In the genomic region with DNA sequence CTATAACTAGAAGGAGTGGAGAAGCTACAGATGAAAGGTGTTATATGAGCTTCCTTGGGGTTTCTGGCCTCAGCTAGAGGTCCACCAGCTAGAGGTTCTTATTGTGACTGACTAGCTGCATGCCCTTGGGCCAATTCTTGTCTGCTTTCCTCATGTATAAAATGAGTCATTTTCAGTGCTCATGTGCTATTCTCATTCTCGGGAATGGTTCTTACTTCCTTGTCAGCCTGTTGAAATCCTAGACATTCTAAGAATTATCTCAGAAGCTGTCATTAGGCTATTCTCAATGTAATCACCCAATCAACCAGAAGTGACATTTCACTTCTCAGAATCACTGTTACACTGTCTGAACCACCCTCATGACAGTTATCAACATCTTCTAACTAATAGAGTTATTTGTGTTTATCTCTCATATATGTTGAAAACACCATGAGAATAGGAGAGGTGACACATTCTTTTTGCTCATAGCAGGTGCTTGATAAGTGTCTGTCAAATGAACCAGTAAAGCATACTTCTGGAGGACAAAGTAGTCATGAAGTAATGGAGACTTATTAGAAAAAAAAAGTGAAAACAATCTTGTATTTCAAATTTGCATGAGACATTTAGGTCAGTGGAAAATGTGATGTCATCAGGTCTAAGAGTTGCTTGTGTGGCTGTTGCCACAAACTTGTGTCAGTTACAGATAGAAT, we compare ENCODE assay signal across 7 cellular contexts.
DNase-seq lines count a peak whose midpoint lies in the region; ATAC-seq and TF ChIP-seq lines count a peak whose summit lies in the region.

No MANE protein-coding gene starts in this region.

- ATAC-seq in GM18502 (IDR thresholded peaks at IDR 0.05; ENCODE audit: poor library complexity, unreplicated experiment), result peak; percentile 92
- peak; percentile 68 for ATAC-seq in GM21576 (IDR thresholded peaks at IDR 0.05; ENCODE audit: unreplicated experiment)
- ATAC-seq in IMR-90 (ENCODE audit: low read depth), result peak; percentile 46

- dilution Hi-C loops in IMR-90 (cut with HindIII; ENCODE audit: low sequenced_read_pairs, unreplicated experiment), result no loop called here

- no peak overlapping the region for H2BK15ac ChIP-seq in IMR-90 (ENCODE audit: low read depth, low read length)

- H2AK9ac ChIP-seq in IMR-90 (replicated peaks; ENCODE audit: low read depth, low read length, poor library complexity), result no peak overlapping the region

- no peak overlapping the region for H2BK120ac ChIP-seq in IMR-90 (ENCODE audit: low read depth, low read length)

- no peak overlapping the region for H2AK5ac ChIP-seq in IMR-90 (ENCODE audit: low read depth, low read length)

- no peak overlapping the region for H3K23ac ChIP-seq in IMR-90 (ENCODE audit: low read depth, low read length)

- H3K4ac ChIP-seq in IMR-90 (ENCODE audit: low read depth, low read length), result no peak overlapping the region

- TF ChIP-seq RAD21 in IMR-90 (IDR thresholded peaks at IDR 0.05; ENCODE audit: low read length), result no peak

- no peak for TF ChIP-seq POLR2A in IMR-90 (IDR thresholded peaks at IDR 0.05; ENCODE audit: low read depth, low read length)

- DNase-seq in IMR-90 (peak; percentile 74), astrocyte of the spinal cord (ENCODE audit: low read depth, low spot score) (peak; percentile 64), mesenteric fat pad (ENCODE audit: low spot score) (no peak), Ammon's horn (ENCODE audit: low spot score) (no peak)

- 0 out of 2 replicates have a peak overlapping the region, but pooled peaks have one; percentile 21 for H3K14ac ChIP-seq in IMR-90 (replicated peaks; ENCODE audit: low read depth, low read length)

- no peak overlapping the region for H2AFZ ChIP-seq in IMR-90 (replicated peaks; ENCODE audit: low read length, poor library complexity)

- H3K36me3 ChIP-seq in IMR-90 (ENCODE audit: control insufficient read depth, insufficient read depth, low read length), result no peaks in the 10 kb centered on the region
- H3K36me3 ChIP-seq in neutrophil, result no peaks in the 10 kb centered on the region

- no peak overlapping the region for H3K56ac ChIP-seq in IMR-90 (ENCODE audit: extremely low read depth, insufficient read depth, low read length)

- CTCF ChIA-PET in IMR-90 (lab: Yijun Ruan, JAX), result no interaction called here

- H3K9me1 ChIP-seq in IMR-90 (ENCODE audit: insufficient read depth, low read length), result no peaks in the 10 kb centered on the region

- intact Hi-C loops in IMR-90 (cut with micrococcal nuclease), result no loop called here

- H3K9me3 ChIP-seq in IMR-90 (ENCODE audit: control insufficient read depth, insufficient read depth, low read length) (no peaks in the 10 kb centered on the region), neutrophil (no peaks in the 10 kb centered on the region)

- no peaks in the 10 kb centered on the region for H3K79me1 ChIP-seq in IMR-90 (ENCODE audit: low read depth in 1 of 2, low read length in 2 of 2)

- WGBS in IMR-90 (ENCODE audit: extremely low coverage in 2 of 2, insufficient read length in 1 of 2), 2 experiments, result 100% methylated on average over 1 of the region's 1 CpG; no CpG with 5 or more reads in 1 of the 2 experiments

- no peaks in the 10 kb centered on the region for H4K20me1 ChIP-seq in IMR-90 (ENCODE audit: insufficient read depth, low read length)

- no peak overlapping the region for H3K4me3 ChIP-seq in IMR-90 (ENCODE audit: insufficient read depth, low read depth, low read length)
- H3K4me3 ChIP-seq in astrocyte of the spinal cord (ENCODE audit: low read depth, low read length), result no peak overlapping the region
- H3K4me3 ChIP-seq in neutrophil (ENCODE audit: low read depth in 1 of 2, low read length in 1 of 2), result no peak overlapping the region

- BruUV-seq in IMR-90 (replicated peaks; lab: Mats Ljungman, UMichigan), result no TSS peak

- no peaks in the 10 kb centered on the region for H3K27me3 ChIP-seq in IMR-90 (ENCODE audit: control insufficient read depth, insufficient read depth, low read length)
- no peaks in the 10 kb centered on the region for H3K27me3 ChIP-seq in neutrophil

- H4K91ac ChIP-seq in IMR-90 (ENCODE audit: insufficient read depth, low read depth, low read length), result 0 out of 2 replicates have a peak overlapping the region, but pooled peaks have one; percentile 25

- in situ Hi-C loops in IMR-90 (cut with MboI; ENCODE audit: low sequenced_read_pairs) (no loop called here), astrocyte of the spinal cord (cut with HindIII; ENCODE audit: low sequenced_read_pairs) (no loop called here)

- no peak overlapping the region for H4K5ac ChIP-seq in IMR-90 (ENCODE audit: low read depth, low read length)

- H3K4me1 ChIP-seq in IMR-90 (ENCODE audit: control insufficient read depth, insufficient read depth, low read length) (peaks cover 7% of the 10 kb centered on the region), neutrophil (ENCODE audit: control insufficient read depth in 1 of 2, insufficient read depth in 1 of 2, low read depth in 1 of 2, low read length in 1 of 2) (peaks cover 49 to 50% of the 10 kb centered on the region in 2 experiments)

- no peak overlapping the region; the same call in 1 of the 2 replicates for H3K18ac ChIP-seq in IMR-90 (ENCODE audit: low read depth, low read length)

- H4K8ac ChIP-seq in IMR-90 (ENCODE audit: low read depth in 2 of 2, low read length in 2 of 2), result no peak overlapping the region

- H2BK5ac ChIP-seq in IMR-90 (ENCODE audit: low read depth, low read length, poor library complexity, severe bottlenecking), result no peak overlapping the region

- no peak overlapping the region for H3K27ac ChIP-seq in IMR-90 (ENCODE audit: insufficient read depth, low read length)
- peak overlapping the region; percentile 56 for H3K27ac ChIP-seq in neutrophil

- POLR2A ChIA-PET in IMR-90 (lab: Charles Lee; ENCODE audit: unreplicated experiment), result interaction anchor here (0.9 kb wide), 1 partner anchor 123 kb away, joined by 3 read pairs; a partner anchor contains a TSS

- TF ChIP-seq CTCF in IMR-90 (conservative IDR thresholded peaks at IDR 0.05; ENCODE audit: low read depth, low read length) (no peak), astrocyte of the spinal cord (IDR thresholded peaks at IDR 0.05; ENCODE audit: low read depth, low read length) (no peak), neutrophil (IDR thresholded peaks at IDR 0.05) (no peak)

- no peak overlapping the region for H3K9ac ChIP-seq in IMR-90 (ENCODE audit: low read depth, low read length)

- H2BK20ac ChIP-seq in IMR-90 (ENCODE audit: low read depth, low read length), result peak overlapping the region; percentile 39

- no peak overlapping the region for H3K4me2 ChIP-seq in IMR-90 (ENCODE audit: low read depth, low read length)

TF ChIP-seq in IMR-90, 13 proteins besides CTCF, POLR2A, EP300 and RAD21:
- TF ChIP-seq, protein P1, sequence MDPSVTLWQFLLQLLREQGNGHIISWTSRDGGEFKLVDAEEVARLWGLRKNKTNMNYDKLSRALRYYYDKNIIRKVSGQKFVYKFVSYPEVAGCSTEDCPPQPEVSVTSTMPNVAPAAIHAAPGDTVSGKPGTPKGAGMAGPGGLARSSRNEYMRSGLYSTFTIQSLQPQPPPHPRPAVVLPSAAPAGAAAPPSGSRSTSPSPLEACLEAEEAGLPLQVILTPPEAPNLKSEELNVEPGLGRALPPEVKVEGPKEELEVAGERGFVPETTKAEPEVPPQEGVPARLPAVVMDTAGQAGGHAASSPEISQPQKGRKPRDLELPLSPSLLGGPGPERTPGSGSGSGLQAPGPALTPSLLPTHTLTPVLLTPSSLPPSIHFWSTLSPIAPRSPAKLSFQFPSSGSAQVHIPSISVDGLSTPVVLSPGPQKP (IDR thresholded peaks at IDR 0.05; ENCODE audit: borderline replicate concordance, low read depth, low read length), result no peak
- peak; percentile 10; the same call in 1 of the 2 replicates for TF ChIP-seq BHLHE40 (IDR thresholded peaks at IDR 0.05; ENCODE audit: low read depth, low read length)

Comparison
In these comparisons a context has a peak if more than half of its experiments do, and no peak if none do; other contexts are left out.
1. DNase-seq: peak in IMR-90 (single experiment) and astrocyte of the spinal cord (single experiment); none in mesenteric fat pad (single experiment) and Ammon's horn (single experiment).
2. Peak in every context shown above with its lines, with median percentiles within 50 percentile points of each other: ATAC-seq.